Comparison of ENCODE assay signal across 1 cellular context in genomic region chr1:186375152-186375928, GRCh38.
TF ChIP-seq lines count a peak whose summit lies in the region.

ODR4 (plus strand) TSS chr1:186375838; CDS start chr1:186379786, 3,948 bp downstream.
TPR (minus strand) TSS chr1:186375253; CDS start chr1:186375028, 225 bp downstream.

TF ChIP-seq in HepG2, 621 proteins besides CTCF, POLR2A, EP300 and RAD21 (continued from another document and continues in another):
- TF ChIP-seq ARID5B (CRISPR knock-in tag; IDR thresholded peaks at IDR 0.05) = no peak
- peak; percentile 60 for TF ChIP-seq E2F1 (CRISPR knock-in tag; IDR thresholded peaks at IDR 0.05)
- peak; percentile 37 for TF ChIP-seq ZEB1 (IDR thresholded peaks at IDR 0.05; ENCODE audit: insufficient replicate concordance, low read depth)
- TF ChIP-seq ZNF143 (CRISPR knock-in tag; IDR thresholded peaks at IDR 0.05) = peak; percentile 91
- TF ChIP-seq ZNF414 (CRISPR knock-in tag; IDR thresholded peaks at IDR 0.05) = peak; percentile 72
- TF ChIP-seq ZNF691 (CRISPR knock-in tag; IDR thresholded peaks at IDR 0.05; ENCODE audit: borderline replicate concordance, low read depth) = 0 out of 2 replicates have a peak, but pooled peaks have one; percentile 15
- no peak for TF ChIP-seq NBN (conservative IDR thresholded peaks at IDR 0.05)
- peak; percentile 51; the same call in 1 of the 2 replicates for TF ChIP-seq HOXD1 (CRISPR knock-in tag; IDR thresholded peaks at IDR 0.05)
- no peak for TF ChIP-seq PRMT3 (CRISPR knock-in tag; IDR thresholded peaks at IDR 0.05; ENCODE audit: borderline replicate concordance, low read depth)
- no peak for TF ChIP-seq NR3C1 (CRISPR knock-in tag; IDR thresholded peaks at IDR 0.05)
- no peak for TF ChIP-seq SNAI1 (CRISPR knock-in tag; IDR thresholded peaks at IDR 0.05; ENCODE audit: borderline replicate concordance)
- TF ChIP-seq AFF4 (CRISPR knock-in tag; IDR thresholded peaks at IDR 0.05) = no peak
- TF ChIP-seq YEATS2 (CRISPR knock-in tag; IDR thresholded peaks at IDR 0.05; ENCODE audit: borderline replicate concordance) = peak; percentile 83; the same call in 1 of the 2 replicates
- TF ChIP-seq ZMYM3 (CRISPR knock-in tag; IDR thresholded peaks at IDR 0.05) = no peak
- TF ChIP-seq ZNF432 (CRISPR knock-in tag; IDR thresholded peaks at IDR 0.05; ENCODE audit: borderline replicate concordance) = no peak
- no peak for TF ChIP-seq ZNF282 (IDR thresholded peaks at IDR 0.05; ENCODE audit: partially characterized antibody)
- TF ChIP-seq ZNF550 (CRISPR knock-in tag; IDR thresholded peaks at IDR 0.05; ENCODE audit: borderline replicate concordance) = no peak
- TF ChIP-seq ISX (CRISPR knock-in tag; conservative IDR thresholded peaks at IDR 0.05) = no peak
- TF ChIP-seq ZBTB26 (CRISPR knock-in tag; IDR thresholded peaks at IDR 0.05; ENCODE audit: borderline replicate concordance) = peak; percentile 34; the same call in 1 of the 2 replicates
- TF ChIP-seq BCLAF1 (IDR thresholded peaks at IDR 0.05) = no peak
- peak; percentile 72 for TF ChIP-seq TBX3 (IDR thresholded peaks at IDR 0.05; ENCODE audit: borderline replicate concordance)
- TF ChIP-seq ZNF468 (CRISPR knock-in tag; IDR thresholded peaks at IDR 0.05) = no peak
- TF ChIP-seq GABPA (IDR thresholded peaks at IDR 0.05; ENCODE audit: low read depth, low read length) = peak; percentile 69
- TF ChIP-seq GABPA (CRISPR knock-in tag; IDR thresholded peaks at IDR 0.05; ENCODE audit: low read depth) = peak; percentile 88
- TF ChIP-seq ZFP36L1 (CRISPR knock-in tag; IDR thresholded peaks at IDR 0.05) = no peak
- TF ChIP-seq HMGXB3 (CRISPR knock-in tag; IDR thresholded peaks at IDR 0.05; ENCODE audit: borderline replicate concordance) = 0 out of 2 replicates have a peak, but pooled peaks have one; percentile 23
- TF ChIP-seq MED13 (CRISPR knock-in tag; IDR thresholded peaks at IDR 0.05) = peak; percentile 47; the same call in 1 of the 2 replicates
- TF ChIP-seq KLF6 (CRISPR knock-in tag; IDR thresholded peaks at IDR 0.05) = no peak
- TF ChIP-seq DNMT3B (CRISPR knock-in tag; conservative IDR thresholded peaks at IDR 0.05) = no peak
- peak; percentile 66; the same call in 1 of the 2 replicates for TF ChIP-seq NAIF1 (CRISPR knock-in tag; IDR thresholded peaks at IDR 0.05; ENCODE audit: borderline replicate concordance)
- no peak for TF ChIP-seq TEF (CRISPR knock-in tag; IDR thresholded peaks at IDR 0.05)
- peak; percentile 97 for TF ChIP-seq ZMYM4 (CRISPR knock-in tag; IDR thresholded peaks at IDR 0.05)
- peak; percentile 92 for TF ChIP-seq ZNF335 (CRISPR knock-in tag; IDR thresholded peaks at IDR 0.05)
- no peak for TF ChIP-seq ZNF496 (CRISPR knock-in tag; IDR thresholded peaks at IDR 0.05; ENCODE audit: insufficient replicate concordance)
- no peak for TF ChIP-seq ARNT (IDR thresholded peaks at IDR 0.05)
